In the genomic region with DNA sequence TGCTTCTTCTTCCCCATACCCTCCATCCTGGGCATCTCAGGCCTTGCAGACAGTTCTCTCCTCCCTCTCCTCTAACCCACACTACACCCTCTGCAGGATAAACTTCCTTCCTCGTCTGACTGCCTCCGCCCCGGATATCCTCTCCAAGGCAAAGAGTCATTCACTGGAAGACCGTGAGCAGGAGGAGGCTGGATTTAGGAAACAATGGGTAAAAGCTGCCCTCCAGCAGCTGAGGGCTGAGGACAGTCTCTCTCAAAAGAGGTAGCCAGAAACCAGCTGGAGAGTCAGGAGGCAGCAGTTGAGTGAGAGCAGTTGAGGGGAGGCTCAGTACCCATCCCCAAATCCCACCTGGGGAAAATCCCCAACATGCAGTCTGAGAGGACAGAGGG, we compare ENCODE assay signal across 8 cellular contexts. TPM values are rescaled to one million over a fixed set of nuclear protein-coding genes. Genes with fewer than 3 reads are reported as not detected.
DNase-seq lines count a peak whose midpoint lies in the region; ATAC-seq and TF ChIP-seq lines count a peak whose summit lies in the region.

No MANE protein-coding gene starts in this region.

- peak overlapping the region; percentile 63 to 70 (median 67) for H3K4me3 ChIP-seq in mammary epithelial cell (replicated peaks in 1 of 3; ENCODE audit: insufficient read depth in 1 of 3, low read depth in 2 of 3, low read length in 3 of 3)
- H3K4me3 ChIP-seq in mesenchymal stem cell (ENCODE audit: insufficient read depth in 1 of 2, low read depth in 1 of 2, low read length in 2 of 2): peak overlapping the region in 1 of 2 experiments; percentile 87

- 0% methylated on average over 3 of the region's 4 CpGs for WGBS in mammary epithelial cell (ENCODE audit: low coverage, missing lambda C conversion rate)
- 11% methylated on average over 4 of the region's 4 CpGs for WGBS in mesenchymal stem cell

- intact Hi-C loops in mammary epithelial cell (cut with micrococcal nuclease): loop anchor here (10.0 kb wide), 1 partner anchor 221 kb away; the partner anchor contains the start of gene PKP1

- H3K4me2 ChIP-seq in mammary epithelial cell (ENCODE audit: insufficient read depth, low read depth, low read length) (peak overlapping the region; percentile 94), mesenchymal stem cell (ENCODE audit: low read length, poor library complexity, severe bottlenecking) (no peak overlapping the region)

- H3K36me3 ChIP-seq in mammary epithelial cell (ENCODE audit: insufficient read depth, low read length) (no peaks in the 10 kb centered on the region), mesenchymal stem cell (ENCODE audit: control insufficient read depth in 1 of 2, insufficient read depth in 2 of 2, low read depth in 1 of 2, low read length in 2 of 2) (no peaks in the 10 kb centered on the region)

- H3K4ac ChIP-seq in mesenchymal stem cell (ENCODE audit: low read depth in 1 of 2, low read length in 2 of 2): peak overlapping the region in 1 of 2 experiments; percentile 81

- DNase-seq in NCI-H2107 treated with DMSO at 0.1 percent for 48 hours (lab: John Stamatoyannopoulos, UW; ENCODE audit: unreplicated experiment): peak; percentile 75
- no peak for DNase-seq in NCI-H2107 (lab: John Stamatoyannopoulos, UW)
- peak; percentile 72 for DNase-seq in NCI-H226
- DNase-seq in mammary epithelial cell: peak; percentile 74
- DNase-seq in mesenchymal stem cell: peak; percentile 72
- DNase-seq in GM10248 (ENCODE audit: extremely low spot score): no peak

- H4K20me1 ChIP-seq in mammary epithelial cell (ENCODE audit: insufficient read depth, low read length): no peaks in the 10 kb centered on the region

- H3K27me3 ChIP-seq in mammary epithelial cell (ENCODE audit: insufficient read depth, low read length) (no peaks in the 10 kb centered on the region), mesenchymal stem cell (ENCODE audit: control insufficient read depth in 1 of 2, insufficient read depth in 1 of 2, low read length in 2 of 2) (no peaks in the 10 kb centered on the region)

- dilution Hi-C loops in mammary epithelial cell (cut with HindIII; ENCODE audit: low sequenced_read_pairs): no loop called here

- peak overlapping the region; percentile 82 for H3K9ac ChIP-seq in mammary epithelial cell (ENCODE audit: insufficient read depth, low read length)
- H3K9ac ChIP-seq in mesenchymal stem cell (ENCODE audit: low read length): peak overlapping the region; percentile 87

- POLR2A ChIA-PET in GM10248 (lab: Yijun Ruan, JAX): no interaction called here

- no peak overlapping the region for H2BK5ac ChIP-seq in mesenchymal stem cell (ENCODE audit: low read depth, low read length, poor library complexity, severe bottlenecking)

- H2AFZ ChIP-seq in mammary epithelial cell (ENCODE audit: low read depth, low read length): no peak overlapping the region
- H2AFZ ChIP-seq in mesenchymal stem cell (ENCODE audit: low read depth, low read length): no peak overlapping the region

- no peaks in the 10 kb centered on the region for H3K79me1 ChIP-seq in mesenchymal stem cell (replicated peaks; ENCODE audit: low read length, poor library complexity, severe bottlenecking)

- peaks cover 68% of the 10 kb centered on the region for H3K79me2 ChIP-seq in mammary epithelial cell (ENCODE audit: insufficient read depth, low read length)

- H3K27ac ChIP-seq in mammary epithelial cell (ENCODE audit: insufficient read depth, low read depth, low read length) (peak overlapping the region; percentile 72), mesenchymal stem cell (ENCODE audit: low read length, poor library complexity, severe bottlenecking) (peak overlapping the region; percentile 10)

- ATAC-seq in GM21528 (IDR thresholded peaks at IDR 0.05; ENCODE audit: low FRiP score, unreplicated experiment) (no peak), HG02642 (IDR thresholded peaks at IDR 0.05; ENCODE audit: poor library complexity, unreplicated experiment) (no peak)

- in situ Hi-C loops in mammary epithelial cell (cut with MboI; ENCODE audit: low sequenced_read_pairs in 2 of 2): no loop called here

- H3K14ac ChIP-seq in mesenchymal stem cell (ENCODE audit: low read length in 2 of 2): peak overlapping the region in 1 of 2 experiments; percentile 83

- peak overlapping the region in 1 of 2 experiments; percentile 59 for H3K18ac ChIP-seq in mesenchymal stem cell (ENCODE audit: low read depth in 1 of 2, low read length in 2 of 2)

- H2BK120ac ChIP-seq in mesenchymal stem cell (ENCODE audit: low read depth, low read length): no peak overlapping the region

- CTCF ChIA-PET in mammary epithelial cell (lab: Charles Lee; ENCODE audit: low non-redundant PET) (no interaction called here), GM10248 (lab: Yijun Ruan, JAX) (interaction anchor here (2.4 to 29.4 kb wide), 4 partner anchors 2 to 69 kb away, joined by 9 to 685 read pairs (median 504); partner anchors contain the start of gene CSRP1)

- no TSS peak for BruUV-seq in mammary epithelial cell (replicated peaks; lab: Mats Ljungman, UMichigan)

- peak overlapping the region; percentile 5 for H4K91ac ChIP-seq in mesenchymal stem cell (ENCODE audit: low read length)

- peak overlapping the region in 1 of 2 experiments; percentile 32 for H3K23ac ChIP-seq in mesenchymal stem cell (ENCODE audit: low read length in 2 of 2)

- no peaks in the 10 kb centered on the region for H3K9me3 ChIP-seq in mammary epithelial cell (replicated peaks; ENCODE audit: insufficient read depth, low read length)
- H3K9me3 ChIP-seq in mesenchymal stem cell (ENCODE audit: control insufficient read depth, low read length): no peaks in the 10 kb centered on the region

- peak overlapping the region in 1 of 2 experiments; percentile 84 for H2BK12ac ChIP-seq in mesenchymal stem cell (ENCODE audit: low read length in 2 of 2)

- H2AK5ac ChIP-seq in mesenchymal stem cell (ENCODE audit: low read length, severe bottlenecking): no peak overlapping the region

- TF ChIP-seq CTCF in mammary epithelial cell (conservative IDR thresholded peaks at IDR 0.05 in 1 of 2, IDR thresholded peaks at IDR 0.05 in 1 of 2; ENCODE audit: extremely low read depth in 1 of 2, insufficient read depth in 1 of 2, low read depth in 1 of 2, low read length in 2 of 2) (no peak), GM10248 (IDR thresholded peaks at IDR 0.05; ENCODE audit: control extremely low read depth, extremely low read depth, low read depth, missing control alignments) (no peak)

- H4K8ac ChIP-seq in mesenchymal stem cell (ENCODE audit: low read length): peak overlapping the region; percentile 16

- no peak overlapping the region for H2BK15ac ChIP-seq in mesenchymal stem cell (ENCODE audit: low read depth, poor library complexity, severe bottlenecking)

- H3K4me1 ChIP-seq in mammary epithelial cell (ENCODE audit: insufficient read depth, low read length): peaks cover 62% of the 10 kb centered on the region
- peaks cover 21% of the 10 kb centered on the region for H3K4me1 ChIP-seq in mesenchymal stem cell (ENCODE audit: control insufficient read depth, insufficient read depth, low read depth, low read length)

RNA-seq across cellular contexts. Expression of gene CSRP1, which starts 1.4 kb away (rescaled TPM):
- 100 to 1,000 TPM; 145 to 609 TPM for total RNA-seq in mammary epithelial cell
- 231 TPM for polyA plus RNA-seq in mammary epithelial cell
- polyA minus RNA-seq in mammary epithelial cell: 209 TPM
- polyA plus RNA-seq in mesenchymal stem cell (2013, experiment 1 of 2): 86.6 TPM
- 85.7 TPM for polyA plus RNA-seq in mesenchymal stem cell (2013, experiment 2 of 2)

RNA-seq across cellular contexts. Expression of gene NAV1, which starts 33.4 kb away (rescaled TPM):
- total RNA-seq in mammary epithelial cell: 10 to 100 TPM; 24.3 to 94.2 TPM
- polyA plus RNA-seq in mammary epithelial cell: 48.9 TPM
- 177 TPM for polyA minus RNA-seq in mammary epithelial cell
- polyA plus RNA-seq in mesenchymal stem cell (2013, experiment 1 of 2): 51.4 TPM
- 45.4 TPM for polyA plus RNA-seq in mesenchymal stem cell (2013, experiment 2 of 2)

RNA-seq across cellular contexts. Expression of gene PHLDA3, which starts 36.5 kb away (rescaled TPM):
- 100 to 1,000 TPM; 132 to 205 TPM for total RNA-seq in mammary epithelial cell
- polyA plus RNA-seq in mammary epithelial cell: 96.4 TPM
- 27.0 TPM for polyA minus RNA-seq in mammary epithelial cell
- 42.7 TPM for polyA plus RNA-seq in mesenchymal stem cell (2013, experiment 1 of 2)
- polyA plus RNA-seq in mesenchymal stem cell (2013, experiment 2 of 2): 42.7 TPM

Comparison
In these comparisons a context has a peak if more than half of its experiments do, and no peak if none do; other contexts are left out.
1. DNase-seq: peak in NCI-H2107 treated with DMSO at 0.1 percent for 48 hours (single experiment), NCI-H226 (single experiment), mammary epithelial cell (single experiment) and mesenchymal stem cell (single experiment); none in NCI-H2107 (single experiment) and GM10248 (single experiment).